12 cellular contexts compared by ENCODE assay signal in the genomic region with DNA sequence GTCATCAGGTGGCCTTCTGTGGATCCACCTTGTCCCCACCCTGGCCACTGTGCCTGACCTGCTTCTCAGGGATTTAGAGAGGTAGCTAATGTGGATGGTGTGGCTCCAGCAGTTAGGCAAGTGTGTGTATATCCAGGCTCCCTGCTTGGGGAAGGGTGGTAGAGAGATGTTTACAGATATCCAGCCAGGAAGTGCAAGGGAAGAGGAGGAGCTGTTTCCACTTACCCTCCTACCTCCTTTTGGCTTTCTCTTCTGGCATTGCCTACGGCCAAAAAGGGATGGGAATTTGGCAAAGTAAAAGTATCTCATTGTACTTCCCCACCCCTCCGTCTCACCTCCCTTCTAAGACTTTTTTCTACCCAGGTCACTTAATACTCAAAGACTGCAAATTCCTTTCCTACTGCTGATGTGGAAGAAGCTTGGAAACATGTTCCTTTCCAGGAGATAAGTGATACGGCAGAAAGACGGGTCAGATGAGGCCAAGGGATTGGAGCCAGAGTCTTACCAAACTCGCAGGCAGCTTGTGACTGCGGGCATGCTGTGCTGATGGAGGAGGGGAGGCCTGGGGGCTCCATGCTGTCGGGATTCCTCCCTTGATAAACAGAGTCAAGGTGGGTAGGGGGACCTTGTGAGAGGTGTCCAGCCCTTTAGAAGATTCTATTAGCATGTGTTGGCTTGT.
A peak's percentile ranks its signal among the peaks of the same experiment; 100 is the strongest.
DNase-seq lines count a peak whose midpoint lies in the region; ATAC-seq and TF ChIP-seq lines count a peak whose summit lies in the region.
"Had no signal": no experiment of that assay in that cellular context is flagged by ENCODE, and none has a peak within 500 bp of the region (broad histone marks: within the 10 kb centered on the region; RNA-seq: fewer than 3 reads in every experiment).

No MANE protein-coding gene starts in this region.

- CTCF ChIA-PET in WTC11 (lab: Charles Lee) = no interaction called here
- CTCF ChIA-PET in Caco-2 (lab: Charles Lee) = no interaction called here

- H3K4me1 ChIP-seq in prostate gland (replicated peaks) = no peaks in the 10 kb centered on the region
- H3K4me1 ChIP-seq in Caco-2 = no peaks in the 10 kb centered on the region

- H3K4me3 Mint-ChIP-seq in WTC11 = no peak overlapping the region
- no peak overlapping the region for H3K4me3 Mint-ChIP-seq in Caco-2 (ENCODE audit: unreplicated experiment)
- H3K4me3 Mint-ChIP-seq: activated CD4-positive, alpha-beta memory T cell treated with anti-CD3 and anti-CD28 coated beads for 36 hours had no signal

- H3K9me3 ChIP-seq in prostate gland (no peaks in the 10 kb centered on the region), Caco-2 (peaks cover 16% of the 10 kb centered on the region; the same call in 1 of the 2 replicates)

- peaks cover 32% of the 10 kb centered on the region for H3K4me1 Mint-ChIP-seq in WTC11
- no peaks in the 10 kb centered on the region for H3K4me1 Mint-ChIP-seq in Caco-2 (ENCODE audit: low read depth, unreplicated experiment)

- H3K27me3 Mint-ChIP-seq in WTC11 (ENCODE audit: low read depth) = no peaks in the 10 kb centered on the region
- H3K27me3 Mint-ChIP-seq in Caco-2 (ENCODE audit: insufficient read depth, unreplicated experiment) = no peaks in the 10 kb centered on the region
- H3K27me3 Mint-ChIP-seq: activated CD4-positive, alpha-beta memory T cell treated with anti-CD3 and anti-CD28 coated beads for 36 hours had no signal

- ATAC-seq in WTC11 (peak; percentile 23; the same call in 1 of the 2 replicates), Right ventricle myocardium superior (ENCODE audit: poor library complexity) (peak; percentile 85)

- peak overlapping the region; percentile 44 to 53 for H3K27ac ChIP-seq in prostate gland

- H3K27ac Mint-ChIP-seq in WTC11 (peak overlapping the region; percentile 76), Caco-2 (ENCODE audit: unreplicated experiment) (no peak overlapping the region)
- H3K27ac Mint-ChIP-seq: activated CD4-positive, alpha-beta memory T cell treated with anti-CD3 and anti-CD28 coated beads for 36 hours had no signal

- BruUV-seq in Caco-2 (replicated peaks; lab: Mats Ljungman, UMichigan) = no TSS peak

- no peaks in the 10 kb centered on the region for H3K36me3 ChIP-seq in prostate gland
- H3K36me3 ChIP-seq in Caco-2 (ENCODE audit: control insufficient read depth, insufficient read depth, low read length) = no peaks in the 10 kb centered on the region

- intact Hi-C loops in Right ventricle myocardium superior (cut with DNase I) = no loop called here
- intact Hi-C loops in prostate gland (cut with DNase I) = loop anchor here (10.0 kb wide), 1 partner anchor 831 kb away; no protein-coding TSS in a partner anchor
- intact Hi-C loops in Caco-2 (cut with micrococcal nuclease; ENCODE audit: unreplicated experiment) = no loop called here

- TF ChIP-seq POLR2A in prostate gland (IDR thresholded peaks at IDR 0.05) = no peak

- POLR2A ChIA-PET in WTC11 (lab: Charles Lee) (interaction anchor here (1.0 kb wide), 1 partner anchor 88 kb away, joined by 3 read pairs; no protein-coding TSS in a partner anchor), Caco-2 (lab: Charles Lee) (no interaction called here)

- H3K4me3 ChIP-seq in prostate gland (no peak overlapping the region), Caco-2 (ENCODE audit: low read depth, low read length) (no peak overlapping the region)

- peaks cover 18% of the 10 kb centered on the region for H3K9me3 Mint-ChIP-seq in WTC11
- H3K9me3 Mint-ChIP-seq in Caco-2 (ENCODE audit: unreplicated experiment) = peaks cover 10% of the 10 kb centered on the region

- no peak for TF ChIP-seq CTCF in WTC11 (IDR thresholded peaks at IDR 0.05)
- no peak for TF ChIP-seq CTCF in prostate gland (IDR thresholded peaks at IDR 0.05)
- no peak for TF ChIP-seq CTCF in Caco-2 (IDR thresholded peaks at IDR 0.05; ENCODE audit: insufficient read depth in 1 of 2, low read depth in 1 of 2, low read length in 1 of 2, severe bottlenecking in 1 of 2, unreplicated experiment in 1 of 2)

- DNase-seq in AG20443 (ENCODE audit: low spot score) = peak; percentile 60
- no peak for DNase-seq in WTC11 (ENCODE audit: low spot score)
- peak; percentile 53 for DNase-seq in Right ventricle myocardium superior
- DNase-seq in prostate gland (ENCODE audit: low spot score) = no peak
- DNase-seq in NCI-H774 (lab: John Stamatoyannopoulos, UW) = no peak
- no peak for DNase-seq in activated CD4-positive, CD25-positive, alpha-beta regulatory T cell (lab: John Stamatoyannopoulos, UW)
- no peak for DNase-seq in Caco-2
- DNase-seq in activated naive CD4-positive, alpha-beta T cell treated with Interleukin-2 at 50 U/mL for 16 hours = no peak
- DNase-seq: activated CD4-positive, alpha-beta memory T cell treated with anti-CD3 and anti-CD28 coated beads for 36 hours; C1 segment of cervical spinal cord; NCI-H345; stimulated activated CD4-positive, alpha-beta T cell treated with anti-CD3 and anti-CD28 coated beads, Interleukin-12 subunit alpha, Interleukin-12 subunit beta, amount 100 ng/mL, for 4 hours had no signal

- H3K27me3 ChIP-seq in prostate gland (replicated peaks; ENCODE audit: insufficient read depth) = no peaks in the 10 kb centered on the region
- no peaks in the 10 kb centered on the region for H3K27me3 ChIP-seq in Caco-2 (replicated peaks; ENCODE audit: control insufficient read depth, insufficient read depth, low read length)

- WGBS in prostate gland = 17% methylated on average over 7 of the region's 7 CpGs

- H3K36me3 Mint-ChIP-seq in WTC11 (peaks cover 33% of the 10 kb centered on the region), Caco-2 (ENCODE audit: insufficient read depth, unreplicated experiment) (no peaks in the 10 kb centered on the region)
- H3K36me3 Mint-ChIP-seq: activated CD4-positive, alpha-beta memory T cell treated with anti-CD3 and anti-CD28 coated beads for 36 hours had no signal

TF ChIP-seq in WTC11, 78 proteins besides CTCF, POLR2A, EP300 and RAD21 (continues in another document):
- TF ChIP-seq, protein P1, sequence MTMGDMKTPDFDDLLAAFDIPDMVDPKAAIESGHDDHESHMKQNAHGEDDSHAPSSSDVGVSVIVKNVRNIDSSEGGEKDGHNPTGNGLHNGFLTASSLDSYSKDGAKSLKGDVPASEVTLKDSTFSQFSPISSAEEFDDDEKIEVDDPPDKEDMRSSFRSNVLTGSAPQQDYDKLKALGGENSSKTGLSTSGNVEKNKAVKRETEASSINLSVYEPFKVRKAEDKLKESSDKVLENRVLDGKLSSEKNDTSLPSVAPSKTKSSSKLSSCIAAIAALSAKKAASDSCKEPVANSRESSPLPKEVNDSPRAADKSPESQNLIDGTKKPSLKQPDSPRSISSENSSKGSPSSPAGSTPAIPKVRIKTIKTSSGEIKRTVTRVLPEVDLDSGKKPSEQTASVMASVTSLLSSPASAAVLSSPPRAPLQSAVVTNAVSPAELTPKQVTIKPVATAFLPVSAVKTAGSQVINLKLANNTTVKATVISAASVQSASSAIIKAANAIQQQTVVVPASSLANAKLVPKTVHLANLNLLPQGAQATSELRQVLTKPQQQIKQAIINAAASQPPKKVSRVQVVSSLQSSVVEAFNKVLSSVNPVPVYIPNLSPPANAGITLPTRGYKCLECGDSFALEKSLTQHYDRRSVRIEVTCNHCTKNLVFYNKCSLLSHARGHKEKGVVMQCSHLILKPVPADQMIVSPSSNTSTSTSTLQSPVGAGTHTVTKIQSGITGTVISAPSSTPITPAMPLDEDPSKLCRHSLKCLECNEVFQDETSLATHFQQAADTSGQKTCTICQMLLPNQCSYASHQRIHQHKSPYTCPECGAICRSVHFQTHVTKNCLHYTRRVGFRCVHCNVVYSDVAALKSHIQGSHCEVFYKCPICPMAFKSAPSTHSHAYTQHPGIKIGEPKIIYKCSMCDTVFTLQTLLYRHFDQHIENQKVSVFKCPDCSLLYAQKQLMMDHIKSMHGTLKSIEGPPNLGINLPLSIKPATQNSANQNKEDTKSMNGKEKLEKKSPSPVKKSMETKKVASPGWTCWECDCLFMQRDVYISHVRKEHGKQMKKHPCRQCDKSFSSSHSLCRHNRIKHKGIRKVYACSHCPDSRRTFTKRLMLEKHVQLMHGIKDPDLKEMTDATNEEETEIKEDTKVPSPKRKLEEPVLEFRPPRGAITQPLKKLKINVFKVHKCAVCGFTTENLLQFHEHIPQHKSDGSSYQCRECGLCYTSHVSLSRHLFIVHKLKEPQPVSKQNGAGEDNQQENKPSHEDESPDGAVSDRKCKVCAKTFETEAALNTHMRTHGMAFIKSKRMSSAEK (CRISPR knock-in tag; IDR thresholded peaks at IDR 0.05; ENCODE audit: borderline replicate concordance) = no peak
- TF ChIP-seq MXD4 (CRISPR knock-in tag; IDR thresholded peaks at IDR 0.05; ENCODE audit: borderline replicate concordance) (no peak), E2F4 (CRISPR knock-in tag; IDR thresholded peaks at IDR 0.05; ENCODE audit: borderline replicate concordance, low read depth) (no peak), RORB (CRISPR knock-in tag; IDR thresholded peaks at IDR 0.05) (no peak), FOXP4 (CRISPR knock-in tag; IDR thresholded peaks at IDR 0.05) (no peak), ETV6 (CRISPR knock-in tag; IDR thresholded peaks at IDR 0.05) (no peak), TEAD1 (CRISPR knock-in tag; IDR thresholded peaks at IDR 0.05) (no peak), OVOL2 (CRISPR knock-in tag; IDR thresholded peaks at IDR 0.05; ENCODE audit: borderline replicate concordance) (no peak)

Comparison
In these comparisons a context has a peak if more than half of its experiments do, and no peak if none do; other contexts are left out.
1. DNase-seq: peak in AG20443 (single experiment) and Right ventricle myocardium superior (single experiment); none in WTC11 (single experiment), prostate gland (single experiment), NCI-H774 (single experiment), activated CD4-positive, CD25-positive, alpha-beta regulatory T cell (0 of 4), Caco-2 (0 of 2) and activated naive CD4-positive, alpha-beta T cell treated with Interleukin-2 at 50 U/mL for 16 hours (single experiment).